ENCODE assay signal across 30 cellular contexts in the genomic region with DNA sequence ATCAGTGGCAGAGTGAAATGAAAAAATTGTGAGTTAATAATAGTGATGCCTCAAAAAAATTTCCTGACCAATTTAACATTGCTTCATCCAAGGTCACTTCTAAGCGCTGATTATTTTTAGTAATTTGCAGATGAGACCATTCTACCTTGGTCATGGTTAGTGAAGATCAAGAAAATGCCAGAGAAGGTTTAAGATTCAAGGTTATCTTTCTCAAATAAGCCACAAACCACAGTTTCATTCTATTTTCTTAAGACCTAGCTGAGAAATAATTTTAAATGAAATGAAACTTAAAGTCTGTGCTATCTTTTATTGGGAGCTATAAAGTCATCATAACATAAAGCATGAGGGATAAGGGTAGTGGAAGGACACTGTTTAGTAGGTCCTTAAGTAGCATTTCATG.
"Had no signal": no experiment of that assay in that cellular context is flagged by ENCODE, and none has a peak within 500 bp of the region (broad histone marks: within the 10 kb centered on the region; RNA-seq: fewer than 3 reads in every experiment).

No MANE protein-coding gene starts in this region.

- H3K27me3 ChIP-seq: ascending aorta, cardiac muscle cell had no signal

- H3K27ac ChIP-seq: ascending aorta, cardiac muscle cell, VCaP had no signal

- H3K4me1 ChIP-seq: ascending aorta had no signal

- H3K9me3 ChIP-seq: ascending aorta had no signal

- FAIRE-seq: bronchial epithelial cell, TTC549 had no signal

- H3K4me3 ChIP-seq: ascending aorta, cardiac muscle cell had no signal

- H3K36me3 ChIP-seq: ascending aorta, cardiac muscle cell had no signal

- DNase-seq: activated B cell treated with CpG ODN at 0.5 μM for 24 hours; activated CD4-positive, alpha-beta memory T cell treated with anti-CD3 and anti-CD28 coated beads for 36 hours; activated CD4-positive, alpha-beta T cell treated with anti-CD3 and anti-CD28 coated beads for 4 hours; activated CD4-positive, alpha-beta T cell treated with anti-CD3 and anti-CD28 coated beads, Interleukin-2, amount 10 ng/mL, durations not matched to agents 24 days and 14 days; activated CD4-positive, alpha-beta T cell treated with anti-CD3 and anti-CD28 coated beads, Interleukin-2, amount 50 U/mL, for 1 hour; activated CD4-positive, alpha-beta T cell treated with anti-CD3 and anti-CD28 coated beads, Interleukin-2, amount 50 U/mL, for 4 hours; activated CD4-positive, CD25-positive, alpha-beta regulatory T cell treated with anti-CD3 and anti-CD28 coated beads, Interleukin-2, amount 50 U/mL, for 72 hours; activated CD8-positive, alpha-beta memory T cell treated with anti-CD3 and anti-CD28 coated beads, Interleukin-2, amount 50 U/mL, for 4 hours; activated CD8-positive, alpha-beta T cell treated with anti-CD3 and anti-CD28 coated beads for 36 hours; activated effector memory CD4-positive, alpha-beta T cell treated with anti-CD3 and anti-CD28 coated beads, Interleukin-2, amount 50 U/mL, for 16 hours; activated gamma-delta T cell treated with Interleukin-2 at 50 U/mL for 16 hours; activated naive CD4-positive, alpha-beta T cell treated with anti-CD3 and anti-CD28 coated beads, Interleukin-2, amount 10 ng/mL, durations not matched to agents 7 days and 5 days; activated naive CD4-positive, alpha-beta T cell treated with Interleukin-2 at 50 U/mL for 16 hours; activated naive CD8-positive, alpha-beta T cell treated with anti-CD3 and anti-CD28 coated beads, Interleukin-2, amount 10 ng/mL, durations not matched to agents 7 days and 5 days; activated naive CD8-positive, alpha-beta T cell treated with anti-CD3 and anti-CD28 coated beads, Interleukin-2, amount 50 U/mL, for 24 hours; activated T-cell treated with anti-CD3 and anti-CD28 coated beads for 4 hours; activated T-cell treated with anti-CD3 and anti-CD28 coated beads, Interleukin-2, amount 50 U/mL, for 1 hour; activated T-cell treated with anti-CD3 and anti-CD28 coated beads, Interleukin-2, amount 50 U/mL, for 4 hours; activated T-cell treated with anti-CD3 and anti-CD28 coated beads, Interleukin-2, amount 50 U/mL, for 72 hours; amygdala; anterior cingulate cortex; caudate nucleus; cerebellar nuclear complex; T-helper 2 cell; T-helper 9 cell had no signal
